ENCODE assay signal across 8 cellular contexts in genomic region chr19:8320564-8321066, GRCh38. TPM values are rescaled to one million over a fixed set of nuclear protein-coding genes. Genes with fewer than 3 reads are reported as not detected.
DNase-seq lines count a peak whose midpoint lies in the region; ATAC-seq and TF ChIP-seq lines count a peak whose summit lies in the region.

No MANE protein-coding gene starts in this region.

- H3K4me3 ChIP-seq in BE2C (ENCODE audit: low read depth, low read length) (peak overlapping the region; percentile 100), mucosa of stomach (ENCODE audit: low read length) (peak overlapping the region; percentile 99)

- peak; percentile 3 for ATAC-seq in GM21526 (IDR thresholded peaks at IDR 0.05; ENCODE audit: low FRiP score, unreplicated experiment)

- DNase-seq in BE2C (no peak), OCI-M1 (lab: John Stamatoyannopoulos, UW) (peak; percentile 63), dermis blood vessel endothelial cell (peak; percentile 34), GM20000 (ENCODE audit: low spot score) (no peak), NCI-H2081 (lab: John Stamatoyannopoulos, UW) (no peak), germinal center (ENCODE audit: low spot score) (no peak)

- H3K36me3 ChIP-seq in BE2C (peaks cover 27% of the 10 kb centered on the region), mucosa of stomach (ENCODE audit: control insufficient read depth, insufficient read depth, low read length) (no peaks in the 10 kb centered on the region)

- H3K9me3 ChIP-seq in BE2C (no peaks in the 10 kb centered on the region), mucosa of stomach (ENCODE audit: control insufficient read depth, low read length) (no peaks in the 10 kb centered on the region)

- H3K9ac ChIP-seq in mucosa of stomach (ENCODE audit: low read length): peak overlapping the region; percentile 98

- H3K4me1 ChIP-seq in BE2C (peaks cover 7% of the 10 kb centered on the region; the same call in 1 of the 2 replicates), mucosa of stomach (ENCODE audit: control insufficient read depth, insufficient read depth, low read length) (peaks cover 24% of the 10 kb centered on the region)

- H3K27me3 ChIP-seq in BE2C: no peaks in the 10 kb centered on the region
- no peaks in the 10 kb centered on the region for H3K27me3 ChIP-seq in mucosa of stomach (ENCODE audit: control insufficient read depth, insufficient read depth, low read length)

- TF ChIP-seq CTCF in BE2C (IDR thresholded peaks at IDR 0.05; ENCODE audit: low read depth, low read length) (no peak), GM20000 (IDR thresholded peaks at IDR 0.05; ENCODE audit: extremely low read depth, missing control alignments) (no peak)

RNA-seq across cellular contexts. Expression of gene NDUFA7, which starts 0.6 kb away (rescaled TPM):
- polyA plus RNA-seq in BE2C (2012; ENCODE audit: insufficient read depth, insufficient read length, low read depth): 211 TPM
- total RNA-seq in dermis blood vessel endothelial cell: 10.2 and 11.7 TPM in 2 replicates

RNA-seq across cellular contexts. Expression of gene RPS28, which starts 0.7 kb away (rescaled TPM):
- polyA plus RNA-seq in BE2C (2012; ENCODE audit: insufficient read depth, insufficient read length, low read depth): 1,781 TPM
- 278 and 408 TPM in 2 replicates for total RNA-seq in dermis blood vessel endothelial cell

RNA-seq across cellular contexts. Expression of gene CD320, which starts 12.5 kb away (rescaled TPM):
- polyA plus RNA-seq in BE2C (2012; ENCODE audit: insufficient read depth, insufficient read length, low read depth): 287 TPM
- total RNA-seq in dermis blood vessel endothelial cell: 38.8 and 57.5 TPM in 2 replicates

RNA-seq across cellular contexts. Expression of gene KANK3, which starts 22.4 kb away (rescaled TPM):
- polyA plus RNA-seq in BE2C (2012; ENCODE audit: insufficient read depth, insufficient read length, low read depth): not detected
- 156 and 179 TPM in 2 replicates for total RNA-seq in dermis blood vessel endothelial cell

RNA-seq across cellular contexts. Expression of gene ANGPTL4, which starts 43.3 kb away (rescaled TPM):
- polyA plus RNA-seq in BE2C (2012; ENCODE audit: insufficient read depth, insufficient read length, low read depth): 14.4 TPM
- total RNA-seq in dermis blood vessel endothelial cell: 4.3 and 8.7 TPM in 2 replicates

Comparison
In these comparisons a context has a peak if more than half of its experiments do, and no peak if none do; other contexts are left out.
1. DNase-seq: peak in OCI-M1 (single experiment) and dermis blood vessel endothelial cell (single experiment); none in BE2C (single experiment), GM20000 (single experiment), NCI-H2081 (0 of 2) and germinal center (single experiment).